In the genomic region with DNA sequence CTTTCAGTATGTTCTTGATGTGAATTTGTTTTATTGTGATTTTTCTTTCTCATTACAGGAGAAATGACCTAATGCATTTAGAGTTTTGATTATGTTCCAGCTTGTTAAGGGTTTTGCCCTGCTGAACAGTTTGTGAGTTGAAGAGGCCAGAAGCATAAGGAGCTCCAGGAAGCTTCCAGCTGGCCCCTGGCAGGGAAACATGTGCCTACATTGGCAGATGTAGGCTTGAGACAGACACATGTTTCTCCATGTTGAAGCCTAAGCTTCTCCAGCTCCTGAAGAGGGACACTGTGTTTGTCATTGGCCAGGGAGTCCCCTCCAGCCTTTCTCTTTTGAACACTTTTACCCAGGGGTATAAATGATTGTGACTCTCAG, we compare ENCODE assay signal across 29 cellular contexts.
"Had no signal": no experiment of that assay in that cellular context is flagged by ENCODE, and none has a peak within 500 bp of the region (broad histone marks: within the 10 kb centered on the region; RNA-seq: fewer than 3 reads in every experiment).

No MANE protein-coding gene starts in this region.

- DNase-seq: activated CD4-positive, alpha-beta T cell treated with anti-CD3 and anti-CD28 coated beads for 4 hours; activated CD4-positive, alpha-beta T cell treated with anti-CD3 and anti-CD28 coated beads, Interleukin-2, amount 50 U/mL, for 48 hours; activated CD8-positive, alpha-beta memory T cell treated with anti-CD3 and anti-CD28 coated beads for 24 hours; activated effector memory CD4-positive, alpha-beta T cell treated with anti-CD3 and anti-CD28 coated beads, Interleukin-2, amount 50 U/mL, for 16 hours; activated naive CD4-positive, alpha-beta T cell treated with anti-CD3 and anti-CD28 coated beads for 36 hours; activated naive CD8-positive, alpha-beta T cell treated with anti-CD3 and anti-CD28 coated beads, Interleukin-2, amount 10 ng/mL, durations not matched to agents 7 days and 5 days; activated T-cell treated with anti-CD3 and anti-CD28 coated beads, Interleukin-2, amount 50 U/mL, for 1 hour; amniotic stem cell; left colon; midbrain; naive thymus-derived CD4-positive, alpha-beta T cell; psoas muscle; stimulated activated CD4-positive, alpha-beta T cell treated with anti-CD3 and anti-CD28 coated beads, Interleukin-1b, Interleukin-23, amount 100 ng/mL, for 48 hours; stimulated activated CD4-positive, alpha-beta T cell treated with anti-CD3 and anti-CD28 coated beads, Interleukin-4, amount 100 ng/mL, for 4 hours; stimulated activated CD8-positive, alpha-beta memory T cell treated with anti-CD3 and anti-CD28 coated beads, Interleukin-4, amount 100 ng/mL, for 48 hours; stimulated activated naive CD8-positive, alpha-beta T cell treated with anti-CD3 and anti-CD28 coated beads, Interleukin-15, amount 100 ng/mL, for 72 hours; substantia nigra; T-helper 1 cell had no signal

- H3K9ac ChIP-seq: parathyroid adenoma had no signal

- H3K4me2 ChIP-seq: hepatocyte, smooth muscle cell had no signal

- H3K9me3 Mint-ChIP-seq: activated naive CD8-positive, alpha-beta T cell treated with anti-CD3 and anti-CD28 coated beads, Interleukin-2, amount 10 ng/mL, durations not matched to agents 7 days and 5 days; activated T-helper 1 cell treated with anti-CD3 and anti-CD28 coated beads, Interleukin-12 subunit alpha, Interleukin-12 subunit beta, Interleukin-2, Interleukin-4 antibody, amounts not matched to agents 30 ng/mL and 10 ng/mL and 1 ng/mL, durations not matched to agents 14 hours and 24 hours and 36 hours; dendritic cell treated with granulocyte-macrophage colony-stimulating factor and Interleukin-4, amounts not matched to agents 40 ng/mL and 50 ng/mL, for 4 days; neural crest cell; stimulated activated naive CD8-positive, alpha-beta T cell treated with anti-CD3 and anti-CD28 coated beads, Interleukin-15, amount 100 ng/mL, for 72 hours had no signal

- ATAC-seq: gastroesophageal sphincter; left colon; naive thymus-derived CD4-positive, alpha-beta T cell; psoas muscle; stimulated activated memory B cell treated with anti-CD40 and anti-IgM and Interleukin-4, amounts not matched to agents 10 μg/mL and 1 μg/mL and 100 μg/mL, for 72 hours; stimulated activated naive CD8-positive, alpha-beta T cell treated with anti-CD3 and anti-CD28 coated beads, Interleukin-15, amount 100 ng/mL, for 72 hours had no signal

- H3K4me1 Mint-ChIP-seq: activated naive CD8-positive, alpha-beta T cell treated with anti-CD3 and anti-CD28 coated beads, Interleukin-2, amount 10 ng/mL, durations not matched to agents 7 days and 5 days; naive thymus-derived CD4-positive, alpha-beta T cell; neural crest cell; stimulated activated memory B cell treated with anti-CD40 and anti-IgM and Interleukin-4, amounts not matched to agents 10 μg/mL and 1 μg/mL and 100 μg/mL, for 72 hours had no signal

- H3K27me3 ChIP-seq: hepatocyte, upper lobe of left lung had no signal

- H3K27ac Mint-ChIP-seq: activated naive CD4-positive, alpha-beta T cell treated with anti-CD3 and anti-CD28 coated beads for 36 hours; activated naive CD8-positive, alpha-beta T cell treated with anti-CD3 and anti-CD28 coated beads, Interleukin-2, amount 10 ng/mL, durations not matched to agents 7 days and 5 days; activated T-helper 1 cell treated with anti-CD3 and anti-CD28 coated beads, Interleukin-12 subunit alpha, Interleukin-12 subunit beta, Interleukin-2, Interleukin-4 antibody, amounts not matched to agents 30 ng/mL and 10 ng/mL and 1 ng/mL, durations not matched to agents 14 hours and 24 hours and 36 hours; dendritic cell treated with granulocyte-macrophage colony-stimulating factor and Interleukin-4, amounts not matched to agents 40 ng/mL and 50 ng/mL, for 4 days; naive thymus-derived CD4-positive, alpha-beta T cell; stimulated activated memory B cell treated with anti-CD40 and anti-IgM and Interleukin-4, amounts not matched to agents 10 μg/mL and 1 μg/mL and 100 μg/mL, for 72 hours; stimulated activated naive CD8-positive, alpha-beta T cell treated with anti-CD3 and anti-CD28 coated beads, Interleukin-15, amount 100 ng/mL, for 72 hours had no signal

- H3K36me3 Mint-ChIP-seq: activated naive CD8-positive, alpha-beta T cell treated with anti-CD3 and anti-CD28 coated beads, Interleukin-2, amount 10 ng/mL, durations not matched to agents 7 days and 5 days; naive thymus-derived CD4-positive, alpha-beta T cell; stimulated activated memory B cell treated with anti-CD40 and anti-IgM and Interleukin-4, amounts not matched to agents 10 μg/mL and 1 μg/mL and 100 μg/mL, for 72 hours had no signal

- H2AFZ ChIP-seq: hepatocyte, parathyroid adenoma had no signal

- H3K4me3 Mint-ChIP-seq: activated naive CD4-positive, alpha-beta T cell treated with anti-CD3 and anti-CD28 coated beads for 36 hours; activated naive CD8-positive, alpha-beta T cell treated with anti-CD3 and anti-CD28 coated beads, Interleukin-2, amount 10 ng/mL, durations not matched to agents 7 days and 5 days; activated T-helper 1 cell treated with anti-CD3 and anti-CD28 coated beads, Interleukin-12 subunit alpha, Interleukin-12 subunit beta, Interleukin-2, Interleukin-4 antibody, amounts not matched to agents 30 ng/mL and 10 ng/mL and 1 ng/mL, durations not matched to agents 14 hours and 24 hours and 36 hours; dendritic cell treated with granulocyte-macrophage colony-stimulating factor and Interleukin-4, amounts not matched to agents 40 ng/mL and 50 ng/mL, for 4 days; naive thymus-derived CD4-positive, alpha-beta T cell; neural crest cell; stimulated activated memory B cell treated with anti-CD40 and anti-IgM and Interleukin-4, amounts not matched to agents 10 μg/mL and 1 μg/mL and 100 μg/mL, for 72 hours; stimulated activated naive CD8-positive, alpha-beta T cell treated with anti-CD3 and anti-CD28 coated beads, Interleukin-15, amount 100 ng/mL, for 72 hours had no signal

- H3K36me3 ChIP-seq: gastroesophageal sphincter, upper lobe of left lung had no signal

- H3K79me2 ChIP-seq: hepatocyte, parathyroid adenoma had no signal

- H3K4me1 ChIP-seq: parathyroid adenoma, psoas muscle had no signal

- H3K27ac ChIP-seq: epithelial cell of prostate, gastroesophageal sphincter, hepatocyte, parathyroid adenoma, psoas muscle, upper lobe of left lung, VCaP had no signal

- H3K4me3 ChIP-seq: gastroesophageal sphincter, hepatocyte, psoas muscle, smooth muscle cell, upper lobe of left lung had no signal

- H3K9me3 ChIP-seq: gastroesophageal sphincter, psoas muscle, upper lobe of left lung had no signal
